33 cellular contexts compared by ENCODE assay signal in genomic region chr14:22801716-22802115, GRCh38. TPM values are rescaled to one million over a fixed set of nuclear protein-coding genes. Genes with fewer than 3 reads are reported as not detected.
"Had no signal": no experiment of that assay in that cellular context is flagged by ENCODE, and none has a peak within 500 bp of the region (broad histone marks: within the 10 kb centered on the region; RNA-seq: fewer than 3 reads in every experiment).

No MANE protein-coding gene starts in this region.

- H3K27me3 Mint-ChIP-seq: activated B cell treated with CpG ODN at 0.5 μM for 24 hours had no signal

- H3K4me3 Mint-ChIP-seq: activated B cell treated with CpG ODN at 0.5 μM for 24 hours; activated CD4-positive, alpha-beta T cell treated with anti-CD3 and anti-CD28 coated beads, Interleukin-2, amount 10 ng/mL, durations not matched to agents 24 days and 14 days; activated CD8-positive, alpha-beta memory T cell treated with anti-CD3 and anti-CD28 coated beads, Interleukin-2, amount 10 ng/mL, durations not matched to agents 7 days and 5 days; activated naive CD4-positive, alpha-beta T cell treated with anti-CD3 and anti-CD28 coated beads, Interleukin-2, amount 50 U/mL, for 24 hours; activated T-cell treated with anti-CD3 and anti-CD28 coated beads, Interleukin-2, amount 50 U/mL, for 24 hours; activated T-helper 1 cell treated with anti-CD3 and anti-CD28 coated beads, Interleukin-12 subunit alpha, Interleukin-12 subunit beta, Interleukin-2, Interleukin-4 antibody, amounts not matched to agents 30 ng/mL and 10 ng/mL and 1 ng/mL, durations not matched to agents 14 hours and 24 hours and 36 hours; T-cell had no signal

- H3K27ac ChIP-seq: ascending aorta, body of pancreas, SK-N-MC had no signal

- H3K4me1 ChIP-seq: ascending aorta, body of pancreas had no signal

- H3K27me3 ChIP-seq: ascending aorta, body of pancreas, MG63 had no signal

- DNase-seq: activated B cell treated with CpG ODN at 0.5 μM for 24 hours; activated CD4-positive, alpha-beta T cell treated with anti-CD3 and anti-CD28 coated beads for 1 hour; activated CD4-positive, alpha-beta T cell treated with anti-CD3 and anti-CD28 coated beads, Interleukin-2, amount 10 ng/mL, durations not matched to agents 24 days and 14 days; activated CD4-positive, alpha-beta T cell treated with anti-CD3 and anti-CD28 coated beads, Interleukin-2, amount 50 U/mL, for 48 hours; activated CD8-positive, alpha-beta memory T cell treated with anti-CD3 and anti-CD28 coated beads, Interleukin-2, amount 10 ng/mL, durations not matched to agents 7 days and 5 days; activated effector memory CD4-positive, alpha-beta T cell treated with Interleukin-2 at 50 U/mL for 16 hours; activated naive CD4-positive, alpha-beta T cell; activated T-cell treated with anti-CD3 and anti-CD28 coated beads, Interleukin-2, amount 50 U/mL, for 24 hours; amniotic stem cell; body of pancreas; central memory CD4-positive, alpha-beta T cell; MG63; NCI-H1105; NCI-H1436; NCI-H1694 treated with DMSO at 0.1 percent for 48 hours; NCI-H2029 treated with DMSO at 0.1 percent for 48 hours; NCI-H345; NCI-H510A treated with DMSO at 0.1 percent for 48 hours; NCI-H69; NK-92 treated with Interleukin-12 subunit alpha and Interleukin-12 subunit beta, amount 100 ng/mL, for 24 hours; OCI-M1; RPMI8226; T-cell; T-helper 2 cell; T1000 had no signal

- FAIRE-seq: bronchial epithelial cell, TTC549 had no signal

- ATAC-seq: activated CD8-positive, alpha-beta memory T cell treated with anti-CD3 and anti-CD28 coated beads, Interleukin-2, amount 10 ng/mL, durations not matched to agents 7 days and 5 days; body of pancreas; Panc1; Right ventricle myocardium inferior; T-cell had no signal

- H3K4me1 Mint-ChIP-seq: activated CD4-positive, alpha-beta T cell treated with anti-CD3 and anti-CD28 coated beads, Interleukin-2, amount 10 ng/mL, durations not matched to agents 24 days and 14 days; activated naive CD4-positive, alpha-beta T cell treated with anti-CD3 and anti-CD28 coated beads, Interleukin-2, amount 50 U/mL, for 24 hours; T-cell had no signal

- H3K9me3 Mint-ChIP-seq: activated B cell treated with CpG ODN at 0.5 μM for 24 hours; activated CD4-positive, alpha-beta T cell treated with anti-CD3 and anti-CD28 coated beads, Interleukin-2, amount 10 ng/mL, durations not matched to agents 24 days and 14 days; activated naive CD4-positive, alpha-beta T cell treated with anti-CD3 and anti-CD28 coated beads, Interleukin-2, amount 50 U/mL, for 24 hours; activated T-cell treated with anti-CD3 and anti-CD28 coated beads, Interleukin-2, amount 50 U/mL, for 24 hours; activated T-helper 1 cell treated with anti-CD3 and anti-CD28 coated beads, Interleukin-12 subunit alpha, Interleukin-12 subunit beta, Interleukin-2, Interleukin-4 antibody, amounts not matched to agents 30 ng/mL and 10 ng/mL and 1 ng/mL, durations not matched to agents 14 hours and 24 hours and 36 hours; T-cell had no signal

- H3K27ac Mint-ChIP-seq: activated CD4-positive, alpha-beta T cell treated with anti-CD3 and anti-CD28 coated beads, Interleukin-2, amount 10 ng/mL, durations not matched to agents 24 days and 14 days; activated CD8-positive, alpha-beta memory T cell treated with anti-CD3 and anti-CD28 coated beads, Interleukin-2, amount 10 ng/mL, durations not matched to agents 7 days and 5 days; activated naive CD4-positive, alpha-beta T cell treated with anti-CD3 and anti-CD28 coated beads, Interleukin-2, amount 50 U/mL, for 24 hours; activated T-cell treated with anti-CD3 and anti-CD28 coated beads, Interleukin-2, amount 50 U/mL, for 24 hours; activated T-helper 1 cell treated with anti-CD3 and anti-CD28 coated beads, Interleukin-12 subunit alpha, Interleukin-12 subunit beta, Interleukin-2, Interleukin-4 antibody, amounts not matched to agents 30 ng/mL and 10 ng/mL and 1 ng/mL, durations not matched to agents 14 hours and 24 hours and 36 hours; T-cell had no signal

- H3K9me3 ChIP-seq: ascending aorta, body of pancreas, MG63 had no signal

- H3K4me3 ChIP-seq: ascending aorta, body of pancreas, MG63, SK-N-MC had no signal

- H3K36me3 Mint-ChIP-seq: activated CD8-positive, alpha-beta memory T cell treated with anti-CD3 and anti-CD28 coated beads, Interleukin-2, amount 10 ng/mL, durations not matched to agents 7 days and 5 days; activated naive CD4-positive, alpha-beta T cell treated with anti-CD3 and anti-CD28 coated beads, Interleukin-2, amount 50 U/mL, for 24 hours; T-cell had no signal

- H3K36me3 ChIP-seq: ascending aorta, MG63 had no signal

RNA-seq across cellular contexts. Expression of gene SLC7A7, which starts 13.5 kb away (rescaled TPM):
- total RNA-seq: activated CD4-positive, alpha-beta T cell treated with anti-CD3 and anti-CD28 coated beads, Interleukin-2, amount 10 ng/mL, durations not matched to agents 24 days and 14 days; activated T-helper 1 cell treated with anti-CD3 and anti-CD28 coated beads, Interleukin-12 subunit alpha, Interleukin-12 subunit beta, Interleukin-2, Interleukin-4 antibody, amounts not matched to agents 30 ng/mL and 10 ng/mL and 1 ng/mL, durations not matched to agents 14 hours and 24 hours and 36 hours had no signal
